Comparison of ENCODE assay signal across 1 cellular context in the genomic region with DNA sequence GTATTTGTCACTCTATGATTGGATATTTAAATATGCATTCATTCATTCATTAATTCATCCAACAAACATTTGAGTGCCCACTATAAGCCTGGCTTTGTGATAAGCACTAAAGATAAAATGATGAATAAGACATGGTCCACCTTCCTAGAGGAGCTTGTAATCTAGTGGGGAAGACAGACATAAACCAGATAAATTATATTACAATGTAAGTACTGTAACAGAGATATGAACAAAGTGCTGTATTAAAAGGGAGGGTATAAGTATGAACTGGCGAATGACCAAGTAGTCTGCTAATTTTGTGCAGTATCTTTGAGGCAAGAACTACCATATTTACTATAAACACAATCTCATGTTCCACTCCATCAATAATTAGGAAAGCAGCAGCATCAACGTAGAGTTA.
TF ChIP-seq lines count a peak whose summit lies in the region.

No MANE protein-coding gene starts in this region.

TF ChIP-seq in GM23338, 12 proteins besides CTCF, POLR2A, EP300 and RAD21 (continued from another document):
- TF ChIP-seq, protein P1, sequence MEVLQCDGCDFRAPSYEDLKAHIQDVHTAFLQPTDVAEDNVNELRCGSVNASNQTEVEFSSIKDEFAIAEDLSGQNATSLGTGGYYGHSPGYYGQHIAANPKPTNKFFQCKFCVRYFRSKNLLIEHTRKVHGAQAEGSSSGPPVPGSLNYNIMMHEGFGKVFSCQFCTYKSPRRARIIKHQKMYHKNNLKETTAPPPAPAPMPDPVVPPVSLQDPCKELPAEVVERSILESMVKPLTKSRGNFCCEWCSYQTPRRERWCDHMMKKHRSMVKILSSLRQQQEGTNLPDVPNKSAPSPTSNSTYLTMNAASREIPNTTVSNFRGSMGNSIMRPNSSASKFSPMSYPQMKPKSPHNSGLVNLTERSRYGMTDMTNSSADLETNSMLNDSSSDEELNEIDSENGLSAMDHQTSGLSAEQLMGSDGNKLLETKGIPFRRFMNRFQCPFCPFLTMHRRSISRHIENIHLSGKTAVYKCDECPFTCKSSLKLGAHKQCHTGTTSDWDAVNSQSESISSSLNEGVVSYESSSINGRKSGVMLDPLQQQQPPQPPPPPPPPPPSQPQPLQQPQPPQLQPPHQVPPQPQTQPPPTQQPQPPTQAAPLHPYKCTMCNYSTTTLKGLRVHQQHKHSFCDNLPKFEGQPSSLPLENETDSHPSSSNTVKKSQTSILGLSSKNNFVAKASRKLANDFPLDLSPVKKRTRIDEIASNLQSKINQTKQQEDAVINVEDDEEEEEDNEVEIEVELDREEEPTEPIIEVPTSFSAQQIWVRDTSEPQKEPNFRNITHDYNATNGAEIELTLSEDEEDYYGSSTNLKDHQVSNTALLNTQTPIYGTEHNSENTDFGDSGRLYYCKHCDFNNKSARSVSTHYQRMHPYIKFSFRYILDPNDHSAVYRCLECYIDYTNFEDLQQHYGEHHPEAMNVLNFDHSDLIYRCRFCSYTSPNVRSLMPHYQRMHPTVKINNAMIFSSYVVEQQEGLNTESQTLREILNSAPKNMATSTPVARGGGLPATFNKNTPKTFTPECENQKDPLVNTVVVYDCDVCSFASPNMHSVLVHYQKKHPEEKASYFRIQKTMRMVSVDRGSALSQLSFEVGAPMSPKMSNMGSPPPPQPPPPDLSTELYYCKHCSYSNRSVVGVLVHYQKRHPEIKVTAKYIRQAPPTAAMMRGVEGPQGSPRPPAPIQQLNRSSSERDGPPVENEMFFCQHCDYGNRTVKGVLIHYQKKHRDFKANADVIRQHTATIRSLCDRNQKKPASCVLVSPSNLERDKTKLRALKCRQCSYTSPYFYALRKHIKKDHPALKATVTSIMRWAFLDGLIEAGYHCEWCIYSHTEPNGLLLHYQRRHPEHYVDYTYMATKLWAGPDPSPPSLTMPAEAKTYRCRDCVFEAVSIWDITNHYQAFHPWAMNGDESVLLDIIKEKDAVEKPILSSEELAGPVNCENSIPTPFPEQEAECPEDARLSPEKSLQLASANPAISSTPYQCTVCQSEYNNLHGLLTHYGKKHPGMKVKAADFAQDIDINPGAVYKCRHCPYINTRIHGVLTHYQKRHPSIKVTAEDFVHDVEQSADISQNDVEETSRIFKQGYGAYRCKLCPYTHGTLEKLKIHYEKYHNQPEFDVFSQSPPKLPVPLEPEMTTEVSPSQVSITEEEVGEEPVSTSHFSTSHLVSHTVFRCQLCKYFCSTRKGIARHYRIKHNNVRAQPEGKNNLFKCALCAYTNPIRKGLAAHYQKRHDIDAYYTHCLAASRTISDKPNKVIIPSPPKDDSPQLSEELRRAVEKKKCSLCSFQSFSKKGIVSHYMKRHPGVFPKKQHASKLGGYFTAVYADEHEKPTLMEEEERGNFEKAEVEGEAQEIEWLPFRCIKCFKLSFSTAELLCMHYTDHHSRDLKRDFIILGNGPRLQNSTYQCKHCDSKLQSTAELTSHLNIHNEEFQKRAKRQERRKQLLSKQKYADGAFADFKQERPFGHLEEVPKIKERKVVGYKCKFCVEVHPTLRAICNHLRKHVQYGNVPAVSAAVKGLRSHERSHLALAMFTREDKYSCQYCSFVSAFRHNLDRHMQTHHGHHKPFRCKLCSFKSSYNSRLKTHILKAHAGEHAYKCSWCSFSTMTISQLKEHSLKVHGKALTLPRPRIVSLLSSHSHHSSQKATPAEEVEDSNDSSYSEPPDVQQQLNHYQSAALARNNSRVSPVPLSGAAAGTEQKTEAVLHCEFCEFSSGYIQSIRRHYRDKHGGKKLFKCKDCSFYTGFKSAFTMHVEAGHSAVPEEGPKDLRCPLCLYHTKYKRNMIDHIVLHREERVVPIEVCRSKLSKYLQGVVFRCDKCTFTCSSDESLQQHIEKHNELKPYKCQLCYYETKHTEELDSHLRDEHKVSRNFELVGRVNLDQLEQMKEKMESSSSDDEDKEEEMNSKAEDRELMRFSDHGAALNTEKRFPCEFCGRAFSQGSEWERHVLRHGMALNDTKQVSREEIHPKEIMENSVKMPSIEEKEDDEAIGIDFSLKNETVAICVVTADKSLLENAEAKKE (CRISPR knock-in tag; IDR thresholded peaks at IDR 0.05): no peak
- no peak for TF ChIP-seq POLR2AphosphoS5 (IDR thresholded peaks at IDR 0.05; ENCODE audit: low read depth)
- TF ChIP-seq, protein P2, sequence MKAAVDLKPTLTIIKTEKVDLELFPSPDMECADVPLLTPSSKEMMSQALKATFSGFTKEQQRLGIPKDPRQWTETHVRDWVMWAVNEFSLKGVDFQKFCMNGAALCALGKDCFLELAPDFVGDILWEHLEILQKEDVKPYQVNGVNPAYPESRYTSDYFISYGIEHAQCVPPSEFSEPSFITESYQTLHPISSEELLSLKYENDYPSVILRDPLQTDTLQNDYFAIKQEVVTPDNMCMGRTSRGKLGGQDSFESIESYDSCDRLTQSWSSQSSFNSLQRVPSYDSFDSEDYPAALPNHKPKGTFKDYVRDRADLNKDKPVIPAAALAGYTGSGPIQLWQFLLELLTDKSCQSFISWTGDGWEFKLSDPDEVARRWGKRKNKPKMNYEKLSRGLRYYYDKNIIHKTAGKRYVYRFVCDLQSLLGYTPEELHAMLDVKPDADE (IDR thresholded peaks at IDR 0.05): no peak
- no peak for TF ChIP-seq NANOG (IDR thresholded peaks at IDR 0.05; ENCODE audit: borderline replicate concordance)
- no peak for TF ChIP-seq CREB1 (CRISPR knock-in tag; IDR thresholded peaks at IDR 0.05; ENCODE audit: low read depth)
TF ChIP-seq in GM23338: peak in this region for 0.
